Comparison of ENCODE assay signal across 10 cellular contexts in the genomic region with DNA sequence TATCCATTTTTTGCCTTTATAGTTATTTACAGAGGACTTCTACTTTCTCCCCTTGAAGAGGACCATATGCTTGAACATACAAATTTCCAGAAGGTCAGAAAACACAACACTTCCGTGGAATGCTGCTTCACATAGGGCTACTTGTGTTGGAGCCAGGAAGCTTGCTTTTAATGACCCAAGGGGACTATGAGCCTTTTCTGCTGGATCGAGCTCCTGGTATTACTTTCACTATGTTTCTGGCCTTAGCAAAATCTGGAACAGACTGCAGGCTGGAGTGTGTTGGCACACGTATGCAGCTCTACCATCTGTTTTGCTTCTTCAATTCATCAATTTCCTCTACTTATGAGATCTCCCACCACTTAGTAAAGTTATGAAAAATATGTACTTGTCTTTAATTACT.
DNase-seq lines count a peak whose midpoint lies in the region; ATAC-seq and TF ChIP-seq lines count a peak whose summit lies in the region.
"Had no signal": no experiment of that assay in that cellular context is flagged by ENCODE, and none has a peak within 500 bp of the region (broad histone marks: within the 10 kb centered on the region; RNA-seq: fewer than 3 reads in every experiment).

No MANE protein-coding gene starts in this region.

- WGBS in psoas muscle, 3 donors, result 3 to 4% (median 4%) methylated on average over 3 of the region's 3 CpGs
- 1 to 7% methylated on average over 3 of the region's 3 CpGs for WGBS in lower leg skin, 2 donors

- H3K4me3 ChIP-seq in fibroblast of villous mesenchyme (ENCODE audit: low read depth, low read length) (no peak overlapping the region), psoas muscle (peak overlapping the region; percentile 36), lower leg skin (ENCODE audit: low read depth, poor library complexity, severe bottlenecking) (no peak overlapping the region)

- H3K9me3 ChIP-seq in psoas muscle, result no peaks in the 10 kb centered on the region

- DNase-seq in EH (ENCODE audit: low read depth) (peak; percentile 57), RPMI7951 (ENCODE audit: low read depth) (peak; percentile 59), fibroblast of villous mesenchyme (ENCODE audit: low read depth) (peak; percentile 63), psoas muscle (no peak), 8988T (no peak), lower leg skin (ENCODE audit: low spot score in 2 of 2) (no peak)
- no peak for DNase-seq in effector CD8-positive, alpha-beta T cell (lab: John Stamatoyannopoulos, UW)
- DNase-seq: DMS153, NCI-H2081 had no signal

- TF ChIP-seq CTCF in fibroblast of villous mesenchyme (IDR thresholded peaks at IDR 0.05; ENCODE audit: insufficient read depth, low read depth, low read length) (no peak), psoas muscle (IDR thresholded peaks at IDR 0.05) (no peak), lower leg skin (IDR thresholded peaks at IDR 0.05) (no peak)

- no peaks in the 10 kb centered on the region for H3K4me1 ChIP-seq in psoas muscle

- no peaks in the 10 kb centered on the region for H3K36me3 ChIP-seq in psoas muscle (ENCODE audit: insufficient read depth in 1 of 2, low read depth in 1 of 2)

- no peaks in the 10 kb centered on the region for H3K27me3 ChIP-seq in psoas muscle (ENCODE audit: insufficient read depth in 3 of 3, low read length in 2 of 3)

- no peak for TF ChIP-seq POLR2A in lower leg skin (IDR thresholded peaks at IDR 0.05)

- intact Hi-C loops in psoas muscle (cut with DNase I), result no loop called here
- intact Hi-C loops in lower leg skin (cut with DNase I; ENCODE audit: low total_unique reads), result no loop called here

- no peak overlapping the region for H3K27ac ChIP-seq in psoas muscle

- ATAC-seq in psoas muscle (peak in 1 of 4 donors; percentile 57), GM21390 (IDR thresholded peaks at IDR 0.05; ENCODE audit: unreplicated experiment) (no peak)

Comparison
In these comparisons a context has a peak if more than half of its experiments do, and no peak if none do; other contexts are left out.
1. DNase-seq: peak in EH (single experiment), RPMI7951 (single experiment) and fibroblast of villous mesenchyme (single experiment); none in psoas muscle (0 of 2), 8988T (single experiment), lower leg skin (0 of 2) and effector CD8-positive, alpha-beta T cell (single experiment).